Comparison of ENCODE assay signal across 12 cellular contexts in the genomic region with DNA sequence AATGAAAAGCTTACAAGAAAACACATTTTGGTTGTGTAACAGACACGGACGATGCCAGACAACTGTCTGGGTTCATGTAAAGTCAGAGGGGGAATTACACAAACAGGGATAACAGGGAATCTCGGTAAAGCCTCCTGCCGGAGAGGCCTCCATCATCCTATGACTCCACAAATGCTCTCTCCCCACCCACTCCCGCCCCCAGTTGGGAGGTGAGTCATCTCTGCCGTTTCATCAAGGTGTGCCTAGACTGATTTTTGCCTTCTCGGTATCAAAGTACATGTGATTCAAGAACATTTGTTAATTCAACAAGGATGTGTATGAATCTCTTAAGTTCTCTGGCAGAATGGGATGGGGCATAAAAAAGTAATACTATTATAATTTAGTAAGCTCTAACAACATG.
A peak's percentile ranks its signal among the peaks of the same experiment; 100 is the strongest.
DNase-seq lines count a peak whose midpoint lies in the region; ATAC-seq and TF ChIP-seq lines count a peak whose summit lies in the region.
"Had no signal": no experiment of that assay in that cellular context is flagged by ENCODE, and none has a peak within 500 bp of the region (broad histone marks: within the 10 kb centered on the region; RNA-seq: fewer than 3 reads in every experiment).

No MANE protein-coding gene starts in this region.

- H3K9me3 Mint-ChIP-seq in activated CD8-positive, alpha-beta T cell treated with anti-CD3 and anti-CD28 coated beads for 36 hours, result no peaks in the 10 kb centered on the region
- peaks cover 4% of the 10 kb centered on the region for H3K9me3 Mint-ChIP-seq in activated CD8-positive, alpha-beta T cell treated with anti-CD3 and anti-CD28 coated beads, Interleukin-2, amount 10 ng/mL, durations not matched to agents 7 days and 5 days (ENCODE audit: insufficient read depth)
- peaks cover 20% of the 10 kb centered on the region for H3K9me3 Mint-ChIP-seq in activated T-helper 1 cell treated with anti-CD3 and anti-CD28 coated beads, Interleukin-12 subunit alpha, Interleukin-12 subunit beta, Interleukin-2, Interleukin-4 antibody, amounts not matched to agents 30 ng/mL and 10 ng/mL and 1 ng/mL, durations not matched to agents 14 hours and 24 hours and 36 hours
- peaks cover 7% of the 10 kb centered on the region for H3K9me3 Mint-ChIP-seq in type B pancreatic cell

- no peak for TF ChIP-seq CTCF in activated CD8-positive, alpha-beta T cell treated with anti-CD3 and anti-CD28 coated beads for 36 hours (IDR thresholded peaks at IDR 0.05)
- TF ChIP-seq CTCF in neutrophil (IDR thresholded peaks at IDR 0.05), result no peak
- no peak for TF ChIP-seq CTCF in type B pancreatic cell (conservative IDR thresholded peaks at IDR 0.05)

- H3K27ac ChIP-seq in neutrophil, result peak overlapping the region; percentile 50
- H3K27ac ChIP-seq: SJCRH30 had no signal

- no peaks in the 10 kb centered on the region for H3K36me3 Mint-ChIP-seq in activated CD8-positive, alpha-beta T cell treated with anti-CD3 and anti-CD28 coated beads for 36 hours (ENCODE audit: low read depth)
- peaks cover 5% of the 10 kb centered on the region for H3K36me3 Mint-ChIP-seq in activated CD8-positive, alpha-beta T cell treated with anti-CD3 and anti-CD28 coated beads, Interleukin-2, amount 10 ng/mL, durations not matched to agents 7 days and 5 days (ENCODE audit: low read depth)
- H3K36me3 Mint-ChIP-seq in activated T-helper 1 cell treated with anti-CD3 and anti-CD28 coated beads, Interleukin-12 subunit alpha, Interleukin-12 subunit beta, Interleukin-2, Interleukin-4 antibody, amounts not matched to agents 30 ng/mL and 10 ng/mL and 1 ng/mL, durations not matched to agents 14 hours and 24 hours and 36 hours (ENCODE audit: low read depth), result peaks cover 16% of the 10 kb centered on the region
- no peaks in the 10 kb centered on the region for H3K36me3 Mint-ChIP-seq in type B pancreatic cell

- peak; percentile 27 for ATAC-seq in activated CD8-positive, alpha-beta T cell treated with anti-CD3 and anti-CD28 coated beads for 36 hours
- no peak for ATAC-seq in activated CD8-positive, alpha-beta T cell treated with anti-CD3 and anti-CD28 coated beads, Interleukin-2, amount 10 ng/mL, durations not matched to agents 7 days and 5 days
- no peak for ATAC-seq in HG03378 (IDR thresholded peaks at IDR 0.05; ENCODE audit: unreplicated experiment)

- H3K4me3 Mint-ChIP-seq in activated CD8-positive, alpha-beta T cell treated with anti-CD3 and anti-CD28 coated beads for 36 hours, result no peak overlapping the region
- H3K4me3 Mint-ChIP-seq in activated CD8-positive, alpha-beta T cell treated with anti-CD3 and anti-CD28 coated beads, Interleukin-2, amount 10 ng/mL, durations not matched to agents 7 days and 5 days, result no peak overlapping the region
- H3K4me3 Mint-ChIP-seq in activated T-helper 1 cell treated with anti-CD3 and anti-CD28 coated beads, Interleukin-12 subunit alpha, Interleukin-12 subunit beta, Interleukin-2, Interleukin-4 antibody, amounts not matched to agents 30 ng/mL and 10 ng/mL and 1 ng/mL, durations not matched to agents 14 hours and 24 hours and 36 hours, result peak overlapping the region; percentile 6
- no peak overlapping the region for H3K4me3 Mint-ChIP-seq in type B pancreatic cell

- no peaks in the 10 kb centered on the region for H3K9me3 ChIP-seq in neutrophil
- H3K9me3 ChIP-seq: SJCRH30 had no signal

- peaks cover 71 to 76% of the 10 kb centered on the region in 2 experiments for H3K4me1 ChIP-seq in neutrophil (ENCODE audit: control insufficient read depth in 1 of 2, insufficient read depth in 1 of 2, low read depth in 1 of 2, low read length in 1 of 2)
- H3K4me1 ChIP-seq: SJCRH30 had no signal

- intact Hi-C loops in activated CD8-positive, alpha-beta T cell treated with anti-CD3 and anti-CD28 coated beads for 36 hours (cut with micrococcal nuclease), result no loop called here
- intact Hi-C loops in activated T-helper 1 cell treated with anti-CD3 and anti-CD28 coated beads, Interleukin-12 subunit alpha, Interleukin-12 subunit beta, Interleukin-2, Interleukin-4 antibody, amounts not matched to agents 30 ng/mL and 10 ng/mL and 1 ng/mL, durations not matched to agents 14 hours and 24 hours and 36 hours (cut with micrococcal nuclease), result no loop called here

- H3K27me3 ChIP-seq in neutrophil, result no peaks in the 10 kb centered on the region
- H3K27me3 ChIP-seq: SJCRH30 had no signal

- H3K27ac Mint-ChIP-seq in activated CD8-positive, alpha-beta T cell treated with anti-CD3 and anti-CD28 coated beads for 36 hours, result no peak overlapping the region
- H3K27ac Mint-ChIP-seq in activated CD8-positive, alpha-beta T cell treated with anti-CD3 and anti-CD28 coated beads, Interleukin-2, amount 10 ng/mL, durations not matched to agents 7 days and 5 days, result no peak overlapping the region
- H3K27ac Mint-ChIP-seq in activated T-helper 1 cell treated with anti-CD3 and anti-CD28 coated beads, Interleukin-12 subunit alpha, Interleukin-12 subunit beta, Interleukin-2, Interleukin-4 antibody, amounts not matched to agents 30 ng/mL and 10 ng/mL and 1 ng/mL, durations not matched to agents 14 hours and 24 hours and 36 hours, result peak overlapping the region; percentile 25
- peak overlapping the region; percentile 60 for H3K27ac Mint-ChIP-seq in type B pancreatic cell

- POLR2A ChIA-PET in activated CD8-positive, alpha-beta T cell treated with anti-CD3 and anti-CD28 coated beads for 36 hours (lab: Charles Lee), result interaction anchor here (0.6 kb wide), 1 partner anchor 19 kb away, joined by 3 read pairs; no protein-coding TSS in a partner anchor
- POLR2A ChIA-PET in activated CD8-positive, alpha-beta T cell treated with anti-CD3 and anti-CD28 coated beads, Interleukin-2, amount 10 ng/mL, durations not matched to agents 7 days and 5 days (lab: Charles Lee), result no interaction called here

- H3K27me3 Mint-ChIP-seq in activated CD8-positive, alpha-beta T cell treated with anti-CD3 and anti-CD28 coated beads for 36 hours, result no peaks in the 10 kb centered on the region
- H3K27me3 Mint-ChIP-seq in activated CD8-positive, alpha-beta T cell treated with anti-CD3 and anti-CD28 coated beads, Interleukin-2, amount 10 ng/mL, durations not matched to agents 7 days and 5 days (ENCODE audit: low read depth), result no peaks in the 10 kb centered on the region
- H3K27me3 Mint-ChIP-seq in activated T-helper 1 cell treated with anti-CD3 and anti-CD28 coated beads, Interleukin-12 subunit alpha, Interleukin-12 subunit beta, Interleukin-2, Interleukin-4 antibody, amounts not matched to agents 30 ng/mL and 10 ng/mL and 1 ng/mL, durations not matched to agents 14 hours and 24 hours and 36 hours (ENCODE audit: insufficient read depth), result no peaks in the 10 kb centered on the region
- peaks cover 7% of the 10 kb centered on the region for H3K27me3 Mint-ChIP-seq in type B pancreatic cell

- peak; percentile 58 for DNase-seq in activated CD8-positive, alpha-beta T cell treated with anti-CD3 and anti-CD28 coated beads for 36 hours
- no peak for DNase-seq in activated CD8-positive, alpha-beta T cell treated with anti-CD3 and anti-CD28 coated beads, Interleukin-2, amount 10 ng/mL, durations not matched to agents 7 days and 5 days
- no peak for DNase-seq in activated T-helper 1 cell treated with anti-CD3 and anti-CD28 coated beads, Interleukin-12 subunit alpha, Interleukin-12 subunit beta, Interleukin-2, Interleukin-4 antibody, amounts not matched to agents 30 ng/mL and 10 ng/mL and 1 ng/mL, durations not matched to agents 14 hours and 24 hours and 36 hours (ENCODE audit: low spot score)
- DNase-seq in type B pancreatic cell (ENCODE audit: extremely low spot score, unreplicated experiment), result no peak
- DNase-seq in NCI-H2171 treated with DMSO at 0.1 percent for 48 hours (lab: John Stamatoyannopoulos, UW), result no peak
- DNase-seq in NCI-H1930 (lab: John Stamatoyannopoulos, UW), result no peak
- DNase-seq: DMS79 treated with DMSO at 0.1 percent for 48 hours; effector CD4-positive, alpha-beta T cell; KBM-7; SJCRH30 had no signal

- H3K36me3 ChIP-seq in neutrophil, result no peaks in the 10 kb centered on the region
- H3K36me3 ChIP-seq: SJCRH30 had no signal

- CTCF ChIA-PET in activated CD8-positive, alpha-beta T cell treated with anti-CD3 and anti-CD28 coated beads for 36 hours (lab: Charles Lee), result interaction anchor here (1.2 kb wide), 1 partner anchor 349 kb away, joined by 4 read pairs; no protein-coding TSS in a partner anchor
- CTCF ChIA-PET in activated CD8-positive, alpha-beta T cell treated with anti-CD3 and anti-CD28 coated beads, Interleukin-2, amount 10 ng/mL, durations not matched to agents 7 days and 5 days (lab: Charles Lee), result interaction anchor here (0.9 to 1.7 kb wide), 4 partner anchors 8 to 442 kb away, joined by 3 to 6 read pairs (median 4); no protein-coding TSS in a partner anchor

- H3K4me1 Mint-ChIP-seq in activated CD8-positive, alpha-beta T cell treated with anti-CD3 and anti-CD28 coated beads for 36 hours (ENCODE audit: low read depth), result peaks cover 21% of the 10 kb centered on the region
- peaks cover 36% of the 10 kb centered on the region for H3K4me1 Mint-ChIP-seq in activated CD8-positive, alpha-beta T cell treated with anti-CD3 and anti-CD28 coated beads, Interleukin-2, amount 10 ng/mL, durations not matched to agents 7 days and 5 days (ENCODE audit: low read depth)
- peaks cover 69% of the 10 kb centered on the region for H3K4me1 Mint-ChIP-seq in activated T-helper 1 cell treated with anti-CD3 and anti-CD28 coated beads, Interleukin-12 subunit alpha, Interleukin-12 subunit beta, Interleukin-2, Interleukin-4 antibody, amounts not matched to agents 30 ng/mL and 10 ng/mL and 1 ng/mL, durations not matched to agents 14 hours and 24 hours and 36 hours (ENCODE audit: low read depth)
- H3K4me1 Mint-ChIP-seq in type B pancreatic cell (ENCODE audit: unreplicated experiment), result no peaks in the 10 kb centered on the region

- no peak overlapping the region for H3K4me3 ChIP-seq in neutrophil (ENCODE audit: low read depth in 1 of 2, low read length in 1 of 2)
- H3K4me3 ChIP-seq: SJCRH30 had no signal

Comparison
In these comparisons a context has a peak if more than half of its experiments do, and no peak if none do; other contexts are left out.
1. H3K27ac Mint-ChIP-seq: peak in activated T-helper 1 cell treated with anti-CD3 and anti-CD28 coated beads, Interleukin-12 subunit alpha, Interleukin-12 subunit beta, Interleukin-2, Interleukin-4 antibody, amounts not matched to agents 30 ng/mL and 10 ng/mL and 1 ng/mL, durations not matched to agents 14 hours and 24 hours and 36 hours (single experiment) and type B pancreatic cell (single experiment); none in activated CD8-positive, alpha-beta T cell treated with anti-CD3 and anti-CD28 coated beads for 36 hours (single experiment) and activated CD8-positive, alpha-beta T cell treated with anti-CD3 and anti-CD28 coated beads, Interleukin-2, amount 10 ng/mL, durations not matched to agents 7 days and 5 days (single experiment).